In genomic region chr1:181349512-181349911, GRCh38 we compare ENCODE assay signal across 22 cellular contexts.
DNase-seq lines count a peak whose midpoint lies in the region; ATAC-seq, FAIRE-seq and TF ChIP-seq lines count a peak whose summit lies in the region.
"Had no signal": no experiment of that assay in that cellular context is flagged by ENCODE, and none has a peak within 500 bp of the region (broad histone marks: within the 10 kb centered on the region; RNA-seq: fewer than 3 reads in every experiment).

No MANE protein-coding gene starts in this region.

- CTCF ChIA-PET in K562 (lab: Yijun Ruan, JAX; ENCODE audit: low intra/inter-chr PET ratio), result no interaction called here

- in situ Hi-C loops in K562 (cut with MboI), result no loop called here

- POLR2A ChIA-PET in K562 (lab: Yijun Ruan, JAX), result interaction anchor here (0.7 kb wide), 1 partner anchor 178 kb away, joined by 3 read pairs; no protein-coding TSS in a partner anchor

- H3K9me1 ChIP-seq in K562 (ENCODE audit: control insufficient read depth, insufficient read depth, low read length), result no peaks in the 10 kb centered on the region

- no peaks in the 10 kb centered on the region for H3K4me1 ChIP-seq in K562 (replicated peaks in 1 of 2; ENCODE audit: control insufficient read depth in 2 of 2, insufficient read depth in 2 of 2, low read length in 2 of 2)
- H3K4me1 ChIP-seq: SJSA1 had no signal

- no peak for DNase-seq in stimulated activated naive CD8-positive, alpha-beta T cell treated with anti-CD3 and anti-CD28 coated beads, Interleukin-15, amount 100 ng/mL, for 72 hours
- DNase-seq in stimulated activated naive CD8-positive, alpha-beta T cell treated with anti-CD3 and anti-CD28 coated beads, Interleukin-15, Interleukin-2, amounts not matched to agents 100 U/mL and 50 U/mL, for 24 hours, result no peak
- DNase-seq in K562 (ENCODE audit: extremely low read depth in 1 of 4, low spot score in 3 of 4) (no peak), osteocyte (ENCODE audit: extremely low spot score, unreplicated experiment) (peak; percentile 67), T-helper 1 cell (no peak)
- DNase-seq: C1 segment of cervical spinal cord; Caco-2; CD4-positive, alpha-beta memory T cell; NCI-H1048; NCI-H1417; NCI-H1694; NCI-H2029 treated with DMSO at 0.1 percent for 48 hours; NCI-H446 treated with DMSO at 0.1 percent for 48 hours; NCI-H526; Right ventricle myocardium superior; RPMI8226 had no signal

- no peaks in the 10 kb centered on the region for H3K27me3 Mint-ChIP-seq in stimulated activated naive CD8-positive, alpha-beta T cell treated with anti-CD3 and anti-CD28 coated beads, Interleukin-15, amount 100 ng/mL, for 72 hours
- H3K27me3 Mint-ChIP-seq in osteocyte (ENCODE audit: unreplicated experiment), result no peaks in the 10 kb centered on the region

- H3K27me3 ChIP-seq in K562 (ENCODE audit: control insufficient read depth in 2 of 2, insufficient read depth in 2 of 2, low read length in 2 of 2), result peaks cover 2 to 41% of the 10 kb centered on the region in 2 experiments; a peak in 3 of 5 replicates

- no peaks in the 10 kb centered on the region for H3K4me1 Mint-ChIP-seq in stimulated activated naive CD8-positive, alpha-beta T cell treated with anti-CD3 and anti-CD28 coated beads, Interleukin-15, amount 100 ng/mL, for 72 hours
- no peaks in the 10 kb centered on the region for H3K4me1 Mint-ChIP-seq in osteocyte (ENCODE audit: unreplicated experiment)

- no peak overlapping the region for H3K4me2 ChIP-seq in K562 (ENCODE audit: insufficient read depth, low read length)

- no peaks in the 10 kb centered on the region for H3K79me2 ChIP-seq in K562 (ENCODE audit: control insufficient read depth, insufficient read depth, low read length)

- 0% methylated on average over 2 of the region's 2 CpGs for WGBS in K562 (ENCODE audit: insufficient coverage, low coverage, missing lambda C conversion rate)

- H2AFZ ChIP-seq in K562 (ENCODE audit: low read depth, low read length), result no peak overlapping the region

- no peaks in the 10 kb centered on the region for H3K9me3 ChIP-seq in K562 (replicated peaks; ENCODE audit: control insufficient read depth, insufficient read depth, low read depth, low read length)
- H3K9me3 ChIP-seq: Caco-2, SJSA1 had no signal

- no peak overlapping the region for H3K4me3 ChIP-seq in K562
- H3K4me3 ChIP-seq: SJSA1 had no signal

- H3K4me3 Mint-ChIP-seq in stimulated activated naive CD8-positive, alpha-beta T cell treated with anti-CD3 and anti-CD28 coated beads, Interleukin-15, amount 100 ng/mL, for 72 hours, result no peak overlapping the region
- H3K4me3 Mint-ChIP-seq in osteocyte (ENCODE audit: unreplicated experiment), result no peak overlapping the region
- H3K4me3 Mint-ChIP-seq: CD4-positive, alpha-beta memory T cell; IgD-negative memory B cell had no signal

- no peak for FAIRE-seq in K562 (lab: Jason Lieb, UNC)
- FAIRE-seq: G401.6 had no signal

- H3K9ac ChIP-seq in K562 (ENCODE audit: insufficient read depth in 1 of 2, low read depth in 2 of 2, low read length in 2 of 2), result no peak overlapping the region

- H3K9me3 Mint-ChIP-seq in stimulated activated naive CD8-positive, alpha-beta T cell treated with anti-CD3 and anti-CD28 coated beads, Interleukin-15, amount 100 ng/mL, for 72 hours, result no peaks in the 10 kb centered on the region
- no peaks in the 10 kb centered on the region for H3K9me3 Mint-ChIP-seq in osteocyte (ENCODE audit: unreplicated experiment)
- H3K9me3 Mint-ChIP-seq: CD4-positive, alpha-beta memory T cell; IgD-negative memory B cell had no signal

- ATAC-seq in stimulated activated naive CD8-positive, alpha-beta T cell treated with anti-CD3 and anti-CD28 coated beads, Interleukin-15, amount 100 ng/mL, for 72 hours, result peak; percentile 41
- no peak for ATAC-seq in stimulated activated naive CD8-positive, alpha-beta T cell treated with anti-CD3 and anti-CD28 coated beads, Interleukin-15, Interleukin-2, amounts not matched to agents 100 U/mL and 50 U/mL, for 24 hours
- ATAC-seq in K562 (no peak), GM19397 (IDR thresholded peaks at IDR 0.05; ENCODE audit: unreplicated experiment) (no peak), HG03521 (IDR thresholded peaks at IDR 0.05; ENCODE audit: unreplicated experiment) (no peak)
- ATAC-seq: HCT116 had no signal

- no peak overlapping the region for H3K27ac ChIP-seq in K562 (ENCODE audit: extremely low read depth, low read depth, low read length)
- H3K27ac ChIP-seq: SJSA1 had no signal

- no TSS peak for BruUV-seq in K562 (replicated peaks; lab: Mats Ljungman, UMichigan)

- intact Hi-C loops in K562 (cut with micrococcal nuclease), result no loop called here

- TF ChIP-seq CTCF in K562 (IDR thresholded peaks at IDR 0.05 in 2 of 3, conservative IDR thresholded peaks at IDR 0.05 in 1 of 3; ENCODE audit: insufficient read depth in 2 of 3, low read depth in 1 of 3, low read length in 3 of 3) (no peak), osteocyte (IDR thresholded peaks at IDR 0.05) (no peak)

- H3K36me3 Mint-ChIP-seq in osteocyte (ENCODE audit: unreplicated experiment), result no peaks in the 10 kb centered on the region
- H3K36me3 Mint-ChIP-seq: CD4-positive, alpha-beta memory T cell; IgD-negative memory B cell had no signal

- no peaks in the 10 kb centered on the region for H3K36me3 ChIP-seq in K562 (ENCODE audit: control insufficient read depth, insufficient read depth, low read length)
- H3K36me3 ChIP-seq: SJSA1 had no signal

- TF ChIP-seq RAD21 in K562 (CRISPR knock-in tag; conservative IDR thresholded peaks at IDR 0.05 in 1 of 2, IDR thresholded peaks at IDR 0.05 in 1 of 2), result no peak

- no peaks in the 10 kb centered on the region for H4K20me1 ChIP-seq in K562 (replicated peaks; ENCODE audit: control insufficient read depth, insufficient read depth, low read length)

- no peak for TF ChIP-seq POLR2A in K562 (conservative IDR thresholded peaks at IDR 0.05)

- H3K27ac Mint-ChIP-seq in stimulated activated naive CD8-positive, alpha-beta T cell treated with anti-CD3 and anti-CD28 coated beads, Interleukin-15, amount 100 ng/mL, for 72 hours, result no peak overlapping the region
- H3K27ac Mint-ChIP-seq in osteocyte (ENCODE audit: unreplicated experiment), result no peak overlapping the region

- no peak for TF ChIP-seq EP300 in K562 (IDR thresholded peaks at IDR 0.05; ENCODE audit: low read length)

TF ChIP-seq in K562, 482 proteins besides CTCF, POLR2A, EP300 and RAD21:
- TF ChIP-seq TFE3 (CRISPR knock-in tag; IDR thresholded peaks at IDR 0.05) (no peak), ZNF263 (CRISPR knock-in tag; IDR thresholded peaks at IDR 0.05; ENCODE audit: borderline replicate concordance) (peak; percentile 91)
